ENCODE assay signal across 15 cellular contexts in the genomic region with DNA sequence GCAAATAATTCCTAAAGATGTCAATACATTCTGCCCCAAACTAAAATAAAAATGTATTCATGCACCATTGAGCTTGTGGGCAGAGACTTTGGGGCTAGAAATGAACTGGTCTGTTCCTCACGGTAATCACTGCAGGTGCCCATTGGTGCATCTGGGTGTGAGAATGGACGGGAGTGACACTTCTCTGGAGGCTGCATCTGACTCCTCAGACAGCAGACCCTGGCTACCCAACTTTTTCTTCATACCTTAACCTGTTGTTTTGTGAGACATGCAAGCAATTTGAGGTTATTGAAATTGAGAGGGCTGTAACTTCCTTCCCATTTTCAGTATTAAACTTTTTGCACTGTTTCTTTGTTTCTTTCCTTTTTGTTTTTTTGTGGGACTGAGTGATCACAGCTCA.
A peak's percentile ranks its signal among the peaks of the same experiment; 100 is the strongest.
DNase-seq lines count a peak whose midpoint lies in the region; ATAC-seq, FAIRE-seq and TF ChIP-seq lines count a peak whose summit lies in the region.
"Had no signal": no experiment of that assay in that cellular context is flagged by ENCODE, and none has a peak within 500 bp of the region (broad histone marks: within the 10 kb centered on the region; RNA-seq: fewer than 3 reads in every experiment).

No MANE protein-coding gene starts in this region.

- H3K4me3 ChIP-seq in H1 (ENCODE audit: extremely low read depth in 1 of 4, insufficient read depth in 2 of 4, low read depth in 3 of 4, low read length in 4 of 4) = no peak overlapping the region

- no peaks in the 10 kb centered on the region for H3K79me1 ChIP-seq in H1 (ENCODE audit: low read depth, low read length)

- no peaks in the 10 kb centered on the region for H3K9me3 Mint-ChIP-seq in activated CD8-positive, alpha-beta memory T cell treated with anti-CD3 and anti-CD28 coated beads, Interleukin-2, amount 10 ng/mL, durations not matched to agents 7 days and 5 days (ENCODE audit: low read depth)
- H3K9me3 Mint-ChIP-seq: stimulated activated naive CD8-positive, alpha-beta T cell treated with anti-CD3 and anti-CD28 coated beads, Interleukin-15, Interleukin-2, amounts not matched to agents 100 ng/mL and 50 ng/mL, for 24 hours had no signal

- H3K23ac ChIP-seq in H1 (ENCODE audit: insufficient read length) = no peak overlapping the region

- H2BK120ac ChIP-seq in H1 (replicated peaks; ENCODE audit: low read depth, low read length) = no peak overlapping the region

- no peaks in the 10 kb centered on the region for H4K20me1 ChIP-seq in H1 (replicated peaks in 1 of 2; ENCODE audit: control insufficient read depth in 1 of 2, insufficient read depth in 2 of 2, low read length in 2 of 2)

- H3K27me3 ChIP-seq in H1 (replicated peaks in 1 of 4; ENCODE audit: control insufficient read depth in 3 of 4, extremely low read depth in 1 of 4, insufficient read depth in 3 of 4, low read length in 3 of 4) = no peaks in the 10 kb centered on the region

- ATAC-seq in GM19023 (IDR thresholded peaks at IDR 0.05; ENCODE audit: unreplicated experiment) = peak; percentile 38
- ATAC-seq in GM21576 (IDR thresholded peaks at IDR 0.05; ENCODE audit: unreplicated experiment) = peak; percentile 37
- peak; percentile 39 for ATAC-seq in HG03103 (IDR thresholded peaks at IDR 0.05; ENCODE audit: low read depth, unreplicated experiment)
- ATAC-seq in HG03520 (IDR thresholded peaks at IDR 0.05; ENCODE audit: unreplicated experiment) = no peak
- ATAC-seq in activated CD8-positive, alpha-beta memory T cell treated with anti-CD3 and anti-CD28 coated beads, Interleukin-2, amount 10 ng/mL, durations not matched to agents 7 days and 5 days = no peak

- H4K91ac ChIP-seq in H1 (replicated peaks; ENCODE audit: insufficient read length, low read length) = no peak overlapping the region

- H3K4me2 ChIP-seq in H1 (ENCODE audit: insufficient read depth in 1 of 2, low read depth in 2 of 2, low read length in 2 of 2) = no peak overlapping the region

- CTCF ChIA-PET in H1 (lab: Charles Lee; ENCODE audit: partially characterized antibody) = interaction anchor here (1.2 to 1.3 kb wide), 2 partner anchors 12 to 124 kb away, joined by 3 read pairs; no protein-coding TSS in a partner anchor
- CTCF ChIA-PET in activated CD8-positive, alpha-beta memory T cell treated with anti-CD3 and anti-CD28 coated beads, Interleukin-2, amount 10 ng/mL, durations not matched to agents 7 days and 5 days (lab: Charles Lee) = no interaction called here

- H3K23me2 ChIP-seq in H1 (ENCODE audit: low read depth, low read length) = no peaks in the 10 kb centered on the region; the same call in 1 of the 2 replicates

- no peak overlapping the region for H3K18ac ChIP-seq in H1 (ENCODE audit: extremely low read depth, low read length)

- no peak overlapping the region for H4K5ac ChIP-seq in H1 (ENCODE audit: insufficient read length, low read depth, low read length)

- no peak overlapping the region for H2BK20ac ChIP-seq in H1 (ENCODE audit: low read length)

- H3K36me3 ChIP-seq in H1 (ENCODE audit: control insufficient read depth in 2 of 4, insufficient read depth in 4 of 4, low read length in 3 of 4) = no peaks in the 10 kb centered on the region

- no peak for TF ChIP-seq EP300 in H1 (IDR thresholded peaks at IDR 0.05; ENCODE audit: borderline replicate concordance in 1 of 2, low read depth in 2 of 2, low read length in 2 of 2)

- H3K14ac ChIP-seq in H1 (ENCODE audit: insufficient read length) = no peak overlapping the region

- FAIRE-seq in H1 (lab: Jason Lieb, UNC) = no peak
- FAIRE-seq: islet of Langerhans had no signal

- peak overlapping the region; percentile 29; the same call in 1 of the 2 replicates for H4K8ac ChIP-seq in H1 (ENCODE audit: extremely low read depth, insufficient read depth, low read length)

- no peak overlapping the region for H2AFZ ChIP-seq in H1 (ENCODE audit: low read length)

- TF ChIP-seq RAD21 in H1 (IDR thresholded peaks at IDR 0.05 in 1 of 2, conservative IDR thresholded peaks at IDR 0.05 in 1 of 2; ENCODE audit: low read depth in 2 of 2, low read length in 2 of 2) = no peak

- peaks cover 2% of the 10 kb centered on the region for H3K27me3 Mint-ChIP-seq in activated CD8-positive, alpha-beta memory T cell treated with anti-CD3 and anti-CD28 coated beads, Interleukin-2, amount 10 ng/mL, durations not matched to agents 7 days and 5 days

- WGBS in H1 (ENCODE audit: extremely low coverage in 1 of 2, insufficient coverage in 1 of 2, insufficient read length in 1 of 2, insufficient replicate concordance in 2 of 2, low coverage in 1 of 2, low lambda C conversion rate in 2 of 2, missing lambda C conversion rate in 1 of 2), 2 experiments = 90% methylated on average over 2 of the region's 2 CpGs; no CpG with 5 or more reads in 1 of the 2 experiments

- no peaks in the 10 kb centered on the region for H3K36me3 Mint-ChIP-seq in activated CD8-positive, alpha-beta memory T cell treated with anti-CD3 and anti-CD28 coated beads, Interleukin-2, amount 10 ng/mL, durations not matched to agents 7 days and 5 days

- H3K4ac ChIP-seq in H1 (replicated peaks; ENCODE audit: insufficient read length, low read depth, low read length) = no peak overlapping the region

- H3K27ac Mint-ChIP-seq in activated CD8-positive, alpha-beta memory T cell treated with anti-CD3 and anti-CD28 coated beads, Interleukin-2, amount 10 ng/mL, durations not matched to agents 7 days and 5 days = no peak overlapping the region
- H3K27ac Mint-ChIP-seq: stimulated activated naive CD8-positive, alpha-beta T cell treated with anti-CD3 and anti-CD28 coated beads, Interleukin-15, Interleukin-2, amounts not matched to agents 100 ng/mL and 50 ng/mL, for 24 hours had no signal

- TF ChIP-seq CTCF in H1 (IDR thresholded peaks at IDR 0.05; ENCODE audit: control extremely low read depth in 1 of 3, insufficient read depth in 1 of 3, low read depth in 1 of 3, low read length in 3 of 3) = no peak

- H2BK12ac ChIP-seq in H1 (ENCODE audit: low read depth, low read length) = no peak overlapping the region

- H3K4me3 Mint-ChIP-seq in activated CD8-positive, alpha-beta memory T cell treated with anti-CD3 and anti-CD28 coated beads, Interleukin-2, amount 10 ng/mL, durations not matched to agents 7 days and 5 days = no peak overlapping the region
- H3K4me3 Mint-ChIP-seq: stimulated activated naive CD8-positive, alpha-beta T cell treated with anti-CD3 and anti-CD28 coated beads, Interleukin-15, Interleukin-2, amounts not matched to agents 100 ng/mL and 50 ng/mL, for 24 hours had no signal

- 0 out of 4 replicates have a peak, but pooled peaks cover 0 to 3% of the 10 kb centered on the region in 2 experiments for H3K9me3 ChIP-seq in H1 (ENCODE audit: insufficient read depth in 2 of 2, low read depth in 1 of 2, low read length in 1 of 2)
- H3K9me3 ChIP-seq: Caco-2 had no signal

- DNase-seq in H1 (ENCODE audit: low read depth in 1 of 2, low spot score in 2 of 2) (no peak), COR-L47 (lab: John Stamatoyannopoulos, UW) (no peak)
- no peak for DNase-seq in activated CD8-positive, alpha-beta memory T cell treated with anti-CD3 and anti-CD28 coated beads, Interleukin-2, amount 10 ng/mL, durations not matched to agents 7 days and 5 days
- DNase-seq in activated CD4-positive, CD25-positive, alpha-beta regulatory T cell (lab: John Stamatoyannopoulos, UW) = no peak
- DNase-seq: Caco-2; dermis blood vessel endothelial cell; KG1; NCI-H2081 treated with DMSO at 0.1 percent for 48 hours; stimulated activated CD4-positive, alpha-beta T cell treated with anti-CD3 and anti-CD28 coated beads, Interleukin-2, amount 100 ng/mL, for 48 hours had no signal

- POLR2A ChIA-PET in H1 (lab: Charles Lee; ENCODE audit: partially characterized antibody) = no interaction called here

- H2BK15ac ChIP-seq in H1 (ENCODE audit: low read length) = no peak overlapping the region

- H3K9ac ChIP-seq in H1 (replicated peaks in 1 of 4; ENCODE audit: extremely low read depth in 1 of 4, low read depth in 3 of 4, low read length in 3 of 4) = no peak overlapping the region

- H3K4me1 Mint-ChIP-seq in activated CD8-positive, alpha-beta memory T cell treated with anti-CD3 and anti-CD28 coated beads, Interleukin-2, amount 10 ng/mL, durations not matched to agents 7 days and 5 days = peaks cover 2% of the 10 kb centered on the region

- H3K79me2 ChIP-seq in H1 (ENCODE audit: control insufficient read depth in 1 of 2, insufficient read depth in 2 of 2, low read length in 2 of 2) = no peaks in the 10 kb centered on the region

- H2BK5ac ChIP-seq in H1 (ENCODE audit: low read depth, low read length) = no peak overlapping the region

- H2AK5ac ChIP-seq in H1 (ENCODE audit: low read depth, low read length) = no peak overlapping the region

- no peaks in the 10 kb centered on the region for H3K4me1 ChIP-seq in H1 (replicated peaks in 1 of 4; ENCODE audit: control insufficient read depth in 3 of 4, insufficient read depth in 4 of 4, low read length in 3 of 4)
- H3K4me1 ChIP-seq: Caco-2 had no signal

- no peak overlapping the region for H3K27ac ChIP-seq in H1 (ENCODE audit: low read depth, low read length)

- TF ChIP-seq POLR2A in H1 (IDR thresholded peaks at IDR 0.05; ENCODE audit: control extremely low read depth in 1 of 2, low read depth in 2 of 2, low read length in 2 of 2) = no peak

- H3K56ac ChIP-seq in H1 (replicated peaks; ENCODE audit: insufficient read length, low read depth, low read length) = no peak overlapping the region

TF ChIP-seq in H1, 55 proteins besides CTCF, POLR2A, EP300 and RAD21:
- TF ChIP-seq TBP (IDR thresholded peaks at IDR 0.05; ENCODE audit: low read depth, low read length) = no peak
TF ChIP-seq in H1: peak in this region for 0.

Comparison
In these comparisons a context has a peak if more than half of its experiments do, and no peak if none do; other contexts are left out.
1. ATAC-seq: peak in GM19023 (single experiment), GM21576 (single experiment) and HG03103 (single experiment); none in HG03520 (single experiment) and activated CD8-positive, alpha-beta memory T cell treated with anti-CD3 and anti-CD28 coated beads, Interleukin-2, amount 10 ng/mL, durations not matched to agents 7 days and 5 days (single experiment).